In the genomic region with DNA sequence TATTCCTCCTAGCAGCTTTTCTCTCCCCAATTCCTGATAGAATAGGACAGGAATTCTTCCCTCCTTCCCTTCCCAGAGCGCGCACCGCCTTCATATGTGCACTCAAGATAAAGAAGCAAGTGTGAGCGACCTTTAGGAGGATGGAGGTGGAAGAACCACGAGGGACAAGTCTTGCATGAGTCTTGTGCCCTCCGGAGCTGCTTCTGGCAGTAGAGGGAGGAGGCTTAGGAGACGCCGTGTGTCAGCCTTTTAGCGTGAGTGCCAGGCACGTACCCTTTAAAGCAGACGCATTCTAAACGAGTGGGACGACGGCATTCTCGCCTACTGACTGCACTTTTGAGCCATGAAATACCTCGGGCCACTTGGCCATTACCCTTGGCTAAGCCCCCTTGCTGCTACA, we compare ENCODE assay signal across 20 cellular contexts.
DNase-seq lines count a peak whose midpoint lies in the region; FAIRE-seq lines count a peak whose summit lies in the region.
"Had no signal": no experiment of that assay in that cellular context is flagged by ENCODE, and none has a peak within 500 bp of the region (broad histone marks: within the 10 kb centered on the region; RNA-seq: fewer than 3 reads in every experiment).

No MANE protein-coding gene starts in this region.

- H3K27ac ChIP-seq in cingulate gyrus (ENCODE audit: low read depth, low read length) (peak overlapping the region; percentile 73), trophoblast cell (ENCODE audit: low read depth, low read length) (no peak overlapping the region), substantia nigra (ENCODE audit: low read depth, low read length, poor library complexity, severe bottlenecking) (peak overlapping the region; percentile 76)
- H3K27ac ChIP-seq: BLaER1 had no signal

- FAIRE-seq in frontal cortex (lab: Jason Lieb, UNC) = no peak

- in situ Hi-C loops in SK-MEL-5 (cut with HindIII; ENCODE audit: low pct_unique_long_range_greater_than_20kb, low sequenced_read_pairs) = no loop called here

- no peaks in the 10 kb centered on the region for H3K9me3 ChIP-seq in trophoblast cell (ENCODE audit: insufficient read depth, low read depth, low read length)
- H3K9me3 ChIP-seq: BLaER1 had no signal

- H4K8ac ChIP-seq in trophoblast cell (ENCODE audit: low read depth, low read length) = no peak overlapping the region

- H3K4ac ChIP-seq in trophoblast cell (ENCODE audit: low read depth, low read length) = no peak overlapping the region

- H2AFZ ChIP-seq in trophoblast cell (ENCODE audit: insufficient read depth, low read length, poor library complexity) = no peak overlapping the region

- no peak overlapping the region for H4K91ac ChIP-seq in trophoblast cell (ENCODE audit: low read depth, low read length)

- no peak overlapping the region for H3K14ac ChIP-seq in trophoblast cell (ENCODE audit: low read length)

- no peak overlapping the region for H2AK5ac ChIP-seq in trophoblast cell (ENCODE audit: low read length)

- H3K18ac ChIP-seq in trophoblast cell (ENCODE audit: low read length) = peak overlapping the region; percentile 12

- no peak overlapping the region for H3K23ac ChIP-seq in trophoblast cell (ENCODE audit: low read length)

- H3K4me3 ChIP-seq in trophoblast cell (ENCODE audit: low read depth, low read length) = no peak overlapping the region
- H3K4me3 ChIP-seq: BLaER1, GM12878 had no signal

- no peak overlapping the region for H2BK5ac ChIP-seq in trophoblast cell (ENCODE audit: low read depth, low read length, poor library complexity)

- no peak overlapping the region for H4K12ac ChIP-seq in trophoblast cell (ENCODE audit: low read depth, low read length)

- H2BK12ac ChIP-seq in trophoblast cell (ENCODE audit: low read length) = no peak overlapping the region

- peaks cover 1% of the 10 kb centered on the region for H3K79me2 ChIP-seq in trophoblast cell (ENCODE audit: control insufficient read depth, insufficient read depth, low read length, poor library complexity)

- WGBS in trophoblast cell (ENCODE audit: extremely low coverage, insufficient coverage, insufficient read length) = no CpG with 5 or more reads among the region's 16 CpGs

- H3K36me3 ChIP-seq in trophoblast cell (ENCODE audit: control insufficient read depth in 1 of 2, insufficient read depth in 2 of 2, low read length in 2 of 2) = peaks cover 25 to 44% of the 10 kb centered on the region in 2 experiments

- H3K79me1 ChIP-seq in trophoblast cell (ENCODE audit: low read length) = peaks cover 3% of the 10 kb centered on the region

- DNase-seq in SK-MEL-5 (ENCODE audit: low read depth, low spot score) (peak; percentile 13), trophoblast cell (no peak), substantia nigra (lab: John Stamatoyannopoulos, UW) (no peak), frontal cortex (ENCODE audit: low spot score in 2 of 2) (no peak), SHP77 (lab: John Stamatoyannopoulos, UW) (no peak)
- no peak for DNase-seq in activated effector memory CD4-positive, alpha-beta T cell treated with anti-CD3 and anti-CD28 coated beads, Interleukin-2, amount 50 U/mL, for 16 hours
- DNase-seq: CD8-positive, alpha-beta T cell; GOT3; MM.1S; NCI-H1092 treated with DMSO at 0.1 percent for 48 hours; NCI-H146; NCI-H2081; NCI-H2171 treated with DMSO at 0.1 percent for 48 hours; NCI-H446 treated with DMSO at 0.1 percent for 48 hours; NCI-H69; NK-92 treated with Interleukin-12 subunit alpha and Interleukin-12 subunit beta, amount 100 ng/mL, for 24 hours; SIG-M5 had no signal

- H3K4me2 ChIP-seq in trophoblast cell (ENCODE audit: low read length) = no peak overlapping the region
- H3K4me2 ChIP-seq: BLaER1 had no signal

- peaks cover 0 to 5% of the 10 kb centered on the region in 2 experiments for H3K4me1 ChIP-seq in trophoblast cell (ENCODE audit: control insufficient read depth in 1 of 2, insufficient read depth in 2 of 2, low read length in 2 of 2)
- H3K4me1 ChIP-seq: BLaER1 had no signal

- no peak overlapping the region for H2BK120ac ChIP-seq in trophoblast cell (ENCODE audit: insufficient read depth, low read length, poor library complexity)

- no peaks in the 10 kb centered on the region for H3K27me3 ChIP-seq in trophoblast cell (ENCODE audit: insufficient read depth, low read length)
- H3K27me3 ChIP-seq: BLaER1 had no signal

- no peak overlapping the region for H3K9ac ChIP-seq in trophoblast cell (ENCODE audit: low read length)
- H3K9ac ChIP-seq: BLaER1 had no signal
